ENCODE assay signal across 7 cellular contexts in the genomic region with DNA sequence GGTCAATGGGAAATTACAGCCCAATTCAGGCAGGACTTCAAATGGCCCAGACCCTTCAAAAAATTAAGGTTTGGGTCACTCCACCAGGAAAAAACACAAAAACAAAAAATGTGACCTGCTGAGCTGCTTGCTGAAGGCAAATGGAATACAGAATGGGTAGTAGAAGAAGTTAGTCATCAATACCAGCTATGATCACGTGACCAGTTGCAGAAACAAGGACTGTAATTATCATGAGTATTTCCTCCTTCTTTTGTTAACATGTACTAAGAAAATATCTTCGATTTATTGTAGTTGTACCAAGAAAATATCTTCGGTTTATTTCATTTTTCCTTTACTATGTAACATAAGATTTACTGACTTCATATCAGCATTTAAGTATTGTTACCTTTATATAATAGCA.
"Had no signal": no experiment of that assay in that cellular context is flagged by ENCODE, and none has a peak within 500 bp of the region (broad histone marks: within the 10 kb centered on the region; RNA-seq: fewer than 3 reads in every experiment).

No MANE protein-coding gene starts in this region.

- DNase-seq: IMR-90, KBM-7, KG1 had no signal

- H3K36me3 Mint-ChIP-seq: IgD-negative memory B cell had no signal

- FAIRE-seq: HTR-8/SVneo had no signal

- H3K27ac Mint-ChIP-seq: IgD-negative memory B cell had no signal

- H3K4me3 Mint-ChIP-seq: IgD-negative memory B cell had no signal

- H3K9ac ChIP-seq: KMS-11 had no signal

- H3K4me1 Mint-ChIP-seq: IgD-negative memory B cell had no signal

- H3K27me3 Mint-ChIP-seq: IgD-negative memory B cell had no signal

- H3K4me2 ChIP-seq: KMS-11 had no signal

- H3K27ac ChIP-seq: HL-60, KMS-11 had no signal
